In the genomic region with DNA sequence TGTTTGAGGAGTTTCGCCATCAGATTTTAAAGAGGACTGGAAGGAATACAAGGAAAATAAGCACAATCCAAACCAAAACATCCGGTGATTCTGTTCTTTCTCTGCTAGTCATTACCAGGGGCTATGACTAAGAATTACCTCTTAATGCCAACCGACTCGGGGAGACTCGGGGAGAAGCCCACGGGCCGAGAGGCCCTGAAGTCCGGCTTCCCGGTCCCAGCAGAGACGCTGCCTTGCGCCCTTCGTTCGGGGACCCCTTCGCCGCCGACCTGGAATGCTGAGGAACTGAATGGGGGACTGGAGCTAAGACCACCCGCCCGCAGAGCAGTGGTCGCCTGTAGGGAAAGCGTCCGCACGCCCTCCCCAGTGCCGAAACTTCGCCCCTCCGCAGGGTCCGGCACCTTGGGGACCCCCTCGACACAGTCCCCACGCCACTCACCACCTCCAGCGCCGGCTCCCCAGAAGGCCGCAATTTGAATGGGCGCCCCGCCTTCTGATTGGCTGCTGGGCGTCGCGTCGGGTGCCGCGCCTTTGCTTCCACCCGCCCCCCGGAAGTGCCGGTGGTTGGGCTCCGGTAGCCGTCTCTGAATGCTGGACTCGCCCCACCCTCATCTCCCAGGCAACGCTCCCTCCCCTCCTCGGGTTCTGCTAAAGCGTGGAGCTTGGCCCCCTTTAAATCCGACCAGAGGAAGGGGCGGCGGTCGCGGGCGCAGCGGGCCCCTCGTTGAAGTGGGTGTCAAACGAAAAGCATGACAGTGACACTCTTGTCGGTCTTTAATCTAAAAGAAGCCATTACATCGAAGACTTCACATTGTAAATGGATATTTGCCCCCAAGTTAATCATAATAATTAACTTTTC, we compare ENCODE assay signal across 1 cellular context.
A peak's percentile ranks its signal among the peaks of the same experiment; 100 is the strongest.
TF ChIP-seq lines count a peak whose summit lies in the region.

Gene KIF14, minus strand, starts transcription at position 479 of the 859 bp plus-strand sequence. CDS start 2,028 bp downstream, outside the sequence.

TF ChIP-seq in K562, 482 proteins besides CTCF, POLR2A, EP300 and RAD21 (continued from another document and continues in another):
- TF ChIP-seq RERE (CRISPR knock-in tag; IDR thresholded peaks at IDR 0.05; ENCODE audit: borderline replicate concordance) = peak; percentile 83; the same call in 1 of the 2 replicates
- TF ChIP-seq ZSCAN29 (IDR thresholded peaks at IDR 0.05) = no peak
- TF ChIP-seq SMAD4 (CRISPR knock-in tag; conservative IDR thresholded peaks at IDR 0.05) = peak; percentile 67
- TF ChIP-seq HDAC6 (IDR thresholded peaks at IDR 0.05; ENCODE audit: low read depth, low read length) = no peak
- TF ChIP-seq LEF1 (IDR thresholded peaks at IDR 0.05) = peak; percentile 47; the same call in 1 of the 2 replicates
- no peak for TF ChIP-seq SRSF7 (optimal IDR thresholded peaks at IDR 0.05; ENCODE audit: low read depth, low read length)
- TF ChIP-seq ZFX (CRISPR knock-in tag; IDR thresholded peaks at IDR 0.05) = peak; percentile 99
- peak; percentile 60; the same call in 1 of the 2 replicates for TF ChIP-seq TAF7 (tag; IDR thresholded peaks at IDR 0.05)
- TF ChIP-seq, protein P1, sequence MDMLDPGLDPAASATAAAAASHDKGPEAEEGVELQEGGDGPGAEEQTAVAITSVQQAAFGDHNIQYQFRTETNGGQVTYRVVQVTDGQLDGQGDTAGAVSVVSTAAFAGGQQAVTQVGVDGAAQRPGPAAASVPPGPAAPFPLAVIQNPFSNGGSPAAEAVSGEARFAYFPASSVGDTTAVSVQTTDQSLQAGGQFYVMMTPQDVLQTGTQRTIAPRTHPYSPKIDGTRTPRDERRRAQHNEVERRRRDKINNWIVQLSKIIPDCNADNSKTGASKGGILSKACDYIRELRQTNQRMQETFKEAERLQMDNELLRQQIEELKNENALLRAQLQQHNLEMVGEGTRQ (CRISPR knock-in tag; IDR thresholded peaks at IDR 0.05) = no peak
- TF ChIP-seq TCFL5 (CRISPR knock-in tag; conservative IDR thresholded peaks at IDR 0.05) = no peak
- TF ChIP-seq PHF21A (IDR thresholded peaks at IDR 0.05; ENCODE audit: borderline replicate concordance, low read depth) = no peak
- no peak for TF ChIP-seq KAT8 (IDR thresholded peaks at IDR 0.05; ENCODE audit: low read depth)
- TF ChIP-seq HBP1 (CRISPR knock-in tag; IDR thresholded peaks at IDR 0.05) = peak; percentile 74; the same call in 1 of the 2 replicates
- TF ChIP-seq BMI1 (IDR thresholded peaks at IDR 0.05; ENCODE audit: low read length) = 0 out of 2 replicates have a peak, but pooled peaks have one; percentile 61
- TF ChIP-seq PTRF (tag; IDR thresholded peaks at IDR 0.05) = no peak
- no peak for TF ChIP-seq KLF6 (CRISPR knock-in tag; IDR thresholded peaks at IDR 0.05; ENCODE audit: borderline replicate concordance)
- no peak for TF ChIP-seq FOXA1 (IDR thresholded peaks at IDR 0.05; ENCODE audit: borderline replicate concordance)
- TF ChIP-seq, protein P2, sequence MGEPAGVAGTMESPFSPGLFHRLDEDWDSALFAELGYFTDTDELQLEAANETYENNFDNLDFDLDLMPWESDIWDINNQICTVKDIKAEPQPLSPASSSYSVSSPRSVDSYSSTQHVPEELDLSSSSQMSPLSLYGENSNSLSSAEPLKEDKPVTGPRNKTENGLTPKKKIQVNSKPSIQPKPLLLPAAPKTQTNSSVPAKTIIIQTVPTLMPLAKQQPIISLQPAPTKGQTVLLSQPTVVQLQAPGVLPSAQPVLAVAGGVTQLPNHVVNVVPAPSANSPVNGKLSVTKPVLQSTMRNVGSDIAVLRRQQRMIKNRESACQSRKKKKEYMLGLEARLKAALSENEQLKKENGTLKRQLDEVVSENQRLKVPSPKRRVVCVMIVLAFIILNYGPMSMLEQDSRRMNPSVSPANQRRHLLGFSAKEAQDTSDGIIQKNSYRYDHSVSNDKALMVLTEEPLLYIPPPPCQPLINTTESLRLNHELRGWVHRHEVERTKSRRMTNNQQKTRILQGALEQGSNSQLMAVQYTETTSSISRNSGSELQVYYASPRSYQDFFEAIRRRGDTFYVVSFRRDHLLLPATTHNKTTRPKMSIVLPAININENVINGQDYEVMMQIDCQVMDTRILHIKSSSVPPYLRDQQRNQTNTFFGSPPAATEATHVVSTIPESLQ (CRISPR knock-in tag; IDR thresholded peaks at IDR 0.05) = no peak
- no peak for TF ChIP-seq SMC3 (conservative IDR thresholded peaks at IDR 0.05; ENCODE audit: insufficient read depth, low read depth, low read length)
- no peak for TF ChIP-seq ZNF436 (CRISPR knock-in tag; IDR thresholded peaks at IDR 0.05)
- TF ChIP-seq MAFK (IDR thresholded peaks at IDR 0.05; ENCODE audit: low read length) = no peak
- peak; percentile 64 for TF ChIP-seq BRD9 (IDR thresholded peaks at IDR 0.05; ENCODE audit: low read depth, partially characterized antibody)
- TF ChIP-seq HNRNPLL (IDR thresholded peaks at IDR 0.05; ENCODE audit: low read depth, low read length, poor library complexity, severe bottlenecking) = peak; percentile 63
- TF ChIP-seq POLR3G (IDR thresholded peaks at IDR 0.05; ENCODE audit: extremely low read depth, insufficient read length, insufficient replicate concordance) = no peak
- TF ChIP-seq RBM25 (IDR thresholded peaks at IDR 0.05; ENCODE audit: low read depth, low read length, severe bottlenecking) = peak; percentile 93
- TF ChIP-seq, protein P3, sequence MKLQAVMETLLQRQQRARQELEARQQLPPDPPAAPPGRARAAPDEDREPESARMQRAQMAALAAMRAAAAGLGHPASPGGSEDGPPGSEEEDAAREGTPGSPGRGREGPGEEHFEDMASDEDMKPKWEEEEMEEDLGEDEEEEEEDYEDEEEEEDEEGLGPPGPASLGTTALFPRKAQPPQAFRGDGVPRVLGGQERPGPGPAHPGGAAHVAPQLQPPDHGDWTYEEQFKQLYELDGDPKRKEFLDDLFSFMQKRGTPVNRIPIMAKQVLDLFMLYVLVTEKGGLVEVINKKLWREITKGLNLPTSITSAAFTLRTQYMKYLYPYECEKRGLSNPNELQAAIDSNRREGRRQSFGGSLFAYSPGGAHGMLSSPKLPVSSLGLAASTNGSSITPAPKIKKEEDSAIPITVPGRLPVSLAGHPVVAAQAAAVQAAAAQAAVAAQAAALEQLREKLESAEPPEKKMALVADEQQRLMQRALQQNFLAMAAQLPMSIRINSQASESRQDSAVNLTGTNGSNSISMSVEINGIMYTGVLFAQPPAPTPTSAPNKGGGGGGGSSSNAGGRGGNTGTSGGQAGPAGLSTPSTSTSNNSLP (IDR thresholded peaks at IDR 0.05; ENCODE audit: borderline replicate concordance, low read depth, low read length) = no peak
- no peak for TF ChIP-seq ZNF561 (CRISPR knock-in tag; conservative IDR thresholded peaks at IDR 0.05)
- 0 out of 2 replicates have a peak, but pooled peaks have one; percentile 69 for TF ChIP-seq ERF (CRISPR knock-in tag; IDR thresholded peaks at IDR 0.05)
- peak; percentile 94 for TF ChIP-seq PHF8 (IDR thresholded peaks at IDR 0.05; ENCODE audit: borderline replicate concordance, low read length)
- no peak for TF ChIP-seq ARID2 (IDR thresholded peaks at IDR 0.05)
- TF ChIP-seq, protein P4, sequence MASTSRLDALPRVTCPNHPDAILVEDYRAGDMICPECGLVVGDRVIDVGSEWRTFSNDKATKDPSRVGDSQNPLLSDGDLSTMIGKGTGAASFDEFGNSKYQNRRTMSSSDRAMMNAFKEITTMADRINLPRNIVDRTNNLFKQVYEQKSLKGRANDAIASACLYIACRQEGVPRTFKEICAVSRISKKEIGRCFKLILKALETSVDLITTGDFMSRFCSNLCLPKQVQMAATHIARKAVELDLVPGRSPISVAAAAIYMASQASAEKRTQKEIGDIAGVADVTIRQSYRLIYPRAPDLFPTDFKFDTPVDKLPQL (IDR thresholded peaks at IDR 0.05; ENCODE audit: extremely low read depth, insufficient read length) = no peak
- TF ChIP-seq, protein P5, sequence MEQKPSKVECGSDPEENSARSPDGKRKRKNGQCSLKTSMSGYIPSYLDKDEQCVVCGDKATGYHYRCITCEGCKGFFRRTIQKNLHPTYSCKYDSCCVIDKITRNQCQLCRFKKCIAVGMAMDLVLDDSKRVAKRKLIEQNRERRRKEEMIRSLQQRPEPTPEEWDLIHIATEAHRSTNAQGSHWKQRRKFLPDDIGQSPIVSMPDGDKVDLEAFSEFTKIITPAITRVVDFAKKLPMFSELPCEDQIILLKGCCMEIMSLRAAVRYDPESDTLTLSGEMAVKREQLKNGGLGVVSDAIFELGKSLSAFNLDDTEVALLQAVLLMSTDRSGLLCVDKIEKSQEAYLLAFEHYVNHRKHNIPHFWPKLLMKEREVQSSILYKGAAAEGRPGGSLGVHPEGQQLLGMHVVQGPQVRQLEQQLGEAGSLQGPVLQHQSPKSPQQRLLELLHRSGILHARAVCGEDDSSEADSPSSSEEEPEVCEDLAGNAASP (IDR thresholded peaks at IDR 0.05) = no peak
- TF ChIP-seq ESRRA (IDR thresholded peaks at IDR 0.05; ENCODE audit: borderline replicate concordance, low read depth) = no peak
- no peak for TF ChIP-seq GTF2A2 (tag; IDR thresholded peaks at IDR 0.05)
- no peak for TF ChIP-seq ZBTB5 (IDR thresholded peaks at IDR 0.05)
- TF ChIP-seq SMARCA4 (IDR thresholded peaks at IDR 0.05) = peak; percentile 26; the same call in 1 of the 2 replicates
- TF ChIP-seq TFAM (CRISPR knock-in tag; conservative IDR thresholded peaks at IDR 0.05) = no peak
- peak; percentile 71; the same call in 1 of the 2 replicates for TF ChIP-seq RB1 (IDR thresholded peaks at IDR 0.05; ENCODE audit: low read depth)
- TF ChIP-seq ZC3H11A (IDR thresholded peaks at IDR 0.05; ENCODE audit: low read depth, low read length) = no peak
